Comparison of ENCODE assay signal across 1 cellular context in the genomic region with DNA sequence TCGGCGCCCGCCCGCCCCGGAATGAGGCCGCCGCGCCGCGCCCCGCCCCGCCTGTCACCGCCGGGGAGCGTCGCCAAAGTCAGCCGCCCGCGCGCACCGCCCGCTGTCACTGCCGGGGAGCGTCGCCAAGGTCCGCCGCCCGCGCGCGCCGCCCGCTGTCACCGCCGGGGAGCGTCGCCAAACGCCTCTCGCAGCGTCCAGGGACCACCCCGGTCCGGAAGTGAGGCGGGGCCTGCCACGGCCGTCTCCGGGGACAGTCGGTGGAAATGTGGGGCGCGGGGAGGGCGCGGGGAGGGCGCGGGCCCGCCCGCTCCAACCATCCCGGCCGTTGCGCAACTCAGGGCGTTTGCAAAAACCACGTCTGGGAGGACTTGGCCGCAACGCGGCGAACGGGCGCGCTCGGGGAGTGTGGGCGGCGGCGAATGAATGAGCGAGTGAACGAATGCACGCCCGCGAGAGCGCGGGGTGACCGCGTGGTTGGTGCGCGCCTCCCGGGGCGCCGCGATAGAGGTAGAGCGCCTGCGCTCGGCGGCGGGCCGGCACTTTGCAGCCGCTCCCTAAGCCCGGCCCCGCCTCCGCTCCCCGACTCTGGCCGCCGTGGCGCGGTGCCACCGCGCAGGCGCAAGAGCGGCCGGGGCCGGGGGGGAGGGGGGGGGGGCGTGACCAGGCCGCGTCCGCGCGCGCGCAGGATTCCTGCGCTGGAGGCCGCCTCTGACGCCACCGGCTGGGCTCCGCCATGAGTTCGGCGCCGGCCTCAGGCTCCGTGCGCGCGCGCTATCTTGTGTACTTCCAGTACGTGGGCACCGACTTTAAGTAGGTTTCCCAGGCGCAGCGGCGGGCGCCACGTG.
A peak's percentile ranks its signal among the peaks of the same experiment; 100 is the strongest.
TF ChIP-seq lines count a peak whose summit lies in the region.

Gene ACAP3 (minus strand): TSS at position 23 of the 848 bp plus-strand sequence. CDS start 115 bp downstream, outside the sequence.
Gene PUSL1 (plus strand): TSS at position 690 of the 848 bp plus-strand sequence. CDS start 47 bp downstream, at position 737.

TF ChIP-seq in GM12878, 131 proteins besides CTCF, POLR2A, EP300 and RAD21 (continued from another document):
- TF ChIP-seq ZBTB4 (CRISPR knock-in tag; IDR thresholded peaks at IDR 0.05) (no peak), SMAD1 (IDR thresholded peaks at IDR 0.05; ENCODE audit: low read depth, partially characterized antibody) (no peak), SREBF1 (IDR thresholded peaks at IDR 0.05; ENCODE audit: low read length) (no peak), MEF2A (IDR thresholded peaks at IDR 0.05; ENCODE audit: insufficient read depth, low read depth, low read length) (0 out of 2 replicates have a peak, but pooled peaks have one; percentile 31), NBN (IDR thresholded peaks at IDR 0.05) (peak; percentile 86), EGR1 (IDR thresholded peaks at IDR 0.05; ENCODE audit: borderline replicate concordance in 1 of 2, low read depth in 2 of 2, low read length in 2 of 2) (peak in 1 of 2 experiments; percentile 78; a peak in 2 of 3 replicates), ATF7 (IDR thresholded peaks at IDR 0.05; ENCODE audit: low read depth) (no peak), RELA (IDR thresholded peaks at IDR 0.05; ENCODE audit: borderline replicate concordance, partially characterized antibody) (no peak), TCF3 (IDR thresholded peaks at IDR 0.05; ENCODE audit: borderline replicate concordance, insufficient read depth, low read depth, low read length) (no peak), ZBTB33 (IDR thresholded peaks at IDR 0.05) (no peak), NR2F1 (conservative IDR thresholded peaks at IDR 0.05) (no peak), ASH2L (IDR thresholded peaks at IDR 0.05; ENCODE audit: borderline replicate concordance, low read depth) (no peak), KDM1A (IDR thresholded peaks at IDR 0.05; ENCODE audit: borderline replicate concordance) (no peak), RB1 (IDR thresholded peaks at IDR 0.05; ENCODE audit: borderline replicate concordance) (peak; percentile 77; the same call in 1 of the 2 replicates), JUND (IDR thresholded peaks at IDR 0.05; ENCODE audit: low read depth, low read length) (no peak), ZSCAN29 (IDR thresholded peaks at IDR 0.05) (no peak), FOXM1 (IDR thresholded peaks at IDR 0.05; ENCODE audit: low read depth, low read length) (no peak), TARDBP (IDR thresholded peaks at IDR 0.05; ENCODE audit: borderline replicate concordance) (0 out of 2 replicates have a peak, but pooled peaks have one; percentile 45), BHLHE40 (IDR thresholded peaks at IDR 0.05; ENCODE audit: borderline replicate concordance in 1 of 2, low read depth in 2 of 2, low read length in 1 of 2) (peak; percentile 6 to 76; a peak in 1 of 4 replicates), SUPT20H (IDR thresholded peaks at IDR 0.05; ENCODE audit: borderline replicate concordance, control insufficient read depth, low read depth, low read length) (peak; percentile 37; the same call in 1 of the 2 replicates), KLF5 (IDR thresholded peaks at IDR 0.05; ENCODE audit: partially characterized antibody) (peak; percentile 53), E2F8 (IDR thresholded peaks at IDR 0.05; ENCODE audit: low read depth, partially characterized antibody) (no peak), EZH2 (IDR thresholded peaks at IDR 0.05; ENCODE audit: borderline replicate concordance, control insufficient read depth, low read depth, low read length) (no peak), EED (IDR thresholded peaks at IDR 0.05; ENCODE audit: low read depth) (no peak), MTA2 (IDR thresholded peaks at IDR 0.05; ENCODE audit: low read depth) (no peak)
- TF ChIP-seq, protein P1, sequence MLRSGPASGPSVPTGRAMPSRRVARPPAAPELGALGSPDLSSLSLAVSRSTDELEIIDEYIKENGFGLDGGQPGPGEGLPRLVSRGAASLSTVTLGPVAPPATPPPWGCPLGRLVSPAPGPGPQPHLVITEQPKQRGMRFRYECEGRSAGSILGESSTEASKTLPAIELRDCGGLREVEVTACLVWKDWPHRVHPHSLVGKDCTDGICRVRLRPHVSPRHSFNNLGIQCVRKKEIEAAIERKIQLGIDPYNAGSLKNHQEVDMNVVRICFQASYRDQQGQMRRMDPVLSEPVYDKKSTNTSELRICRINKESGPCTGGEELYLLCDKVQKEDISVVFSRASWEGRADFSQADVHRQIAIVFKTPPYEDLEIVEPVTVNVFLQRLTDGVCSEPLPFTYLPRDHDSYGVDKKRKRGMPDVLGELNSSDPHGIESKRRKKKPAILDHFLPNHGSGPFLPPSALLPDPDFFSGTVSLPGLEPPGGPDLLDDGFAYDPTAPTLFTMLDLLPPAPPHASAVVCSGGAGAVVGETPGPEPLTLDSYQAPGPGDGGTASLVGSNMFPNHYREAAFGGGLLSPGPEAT (IDR thresholded peaks at IDR 0.05; ENCODE audit: low read depth) = peak; percentile 76; the same call in 1 of the 2 replicates
- TF ChIP-seq, protein P2, sequence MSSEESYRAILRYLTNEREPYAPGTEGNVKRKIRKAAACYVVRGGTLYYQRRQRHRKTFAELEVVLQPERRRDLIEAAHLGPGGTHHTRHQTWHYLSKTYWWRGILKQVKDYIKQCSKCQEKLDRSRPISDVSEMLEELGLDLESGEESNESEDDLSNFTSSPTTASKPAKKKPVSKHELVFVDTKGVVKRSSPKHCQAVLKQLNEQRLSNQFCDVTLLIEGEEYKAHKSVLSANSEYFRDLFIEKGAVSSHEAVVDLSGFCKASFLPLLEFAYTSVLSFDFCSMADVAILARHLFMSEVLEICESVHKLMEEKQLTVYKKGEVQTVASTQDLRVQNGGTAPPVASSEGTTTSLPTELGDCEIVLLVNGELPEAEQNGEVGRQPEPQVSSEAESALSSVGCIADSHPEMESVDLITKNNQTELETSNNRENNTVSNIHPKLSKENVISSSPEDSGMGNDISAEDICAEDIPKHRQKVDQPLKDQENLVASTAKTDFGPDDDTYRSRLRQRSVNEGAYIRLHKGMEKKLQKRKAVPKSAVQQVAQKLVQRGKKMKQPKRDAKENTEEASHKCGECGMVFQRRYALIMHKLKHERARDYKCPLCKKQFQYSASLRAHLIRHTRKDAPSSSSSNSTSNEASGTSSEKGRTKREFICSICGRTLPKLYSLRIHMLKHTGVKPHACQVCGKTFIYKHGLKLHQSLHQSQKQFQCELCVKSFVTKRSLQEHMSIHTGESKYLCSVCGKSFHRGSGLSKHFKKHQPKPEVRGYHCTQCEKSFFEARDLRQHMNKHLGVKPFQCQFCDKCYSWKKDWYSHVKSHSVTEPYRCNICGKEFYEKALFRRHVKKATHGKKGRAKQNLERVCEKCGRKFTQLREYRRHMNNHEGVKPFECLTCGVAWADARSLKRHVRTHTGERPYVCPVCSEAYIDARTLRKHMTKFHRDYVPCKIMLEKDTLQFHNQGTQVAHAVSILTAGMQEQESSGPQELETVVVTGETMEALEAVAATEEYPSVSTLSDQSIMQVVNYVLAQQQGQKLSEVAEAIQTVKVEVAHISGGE (CRISPR knock-in tag; IDR thresholded peaks at IDR 0.05) = no peak
- TF ChIP-seq, protein P3, sequence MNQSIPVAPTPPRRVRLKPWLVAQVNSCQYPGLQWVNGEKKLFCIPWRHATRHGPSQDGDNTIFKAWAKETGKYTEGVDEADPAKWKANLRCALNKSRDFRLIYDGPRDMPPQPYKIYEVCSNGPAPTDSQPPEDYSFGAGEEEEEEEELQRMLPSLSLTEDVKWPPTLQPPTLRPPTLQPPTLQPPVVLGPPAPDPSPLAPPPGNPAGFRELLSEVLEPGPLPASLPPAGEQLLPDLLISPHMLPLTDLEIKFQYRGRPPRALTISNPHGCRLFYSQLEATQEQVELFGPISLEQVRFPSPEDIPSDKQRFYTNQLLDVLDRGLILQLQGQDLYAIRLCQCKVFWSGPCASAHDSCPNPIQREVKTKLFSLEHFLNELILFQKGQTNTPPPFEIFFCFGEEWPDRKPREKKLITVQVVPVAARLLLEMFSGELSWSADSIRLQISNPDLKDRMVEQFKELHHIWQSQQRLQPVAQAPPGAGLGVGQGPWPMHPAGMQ (IDR thresholded peaks at IDR 0.05; ENCODE audit: borderline replicate concordance) = no peak
- TF ChIP-seq, protein P4, sequence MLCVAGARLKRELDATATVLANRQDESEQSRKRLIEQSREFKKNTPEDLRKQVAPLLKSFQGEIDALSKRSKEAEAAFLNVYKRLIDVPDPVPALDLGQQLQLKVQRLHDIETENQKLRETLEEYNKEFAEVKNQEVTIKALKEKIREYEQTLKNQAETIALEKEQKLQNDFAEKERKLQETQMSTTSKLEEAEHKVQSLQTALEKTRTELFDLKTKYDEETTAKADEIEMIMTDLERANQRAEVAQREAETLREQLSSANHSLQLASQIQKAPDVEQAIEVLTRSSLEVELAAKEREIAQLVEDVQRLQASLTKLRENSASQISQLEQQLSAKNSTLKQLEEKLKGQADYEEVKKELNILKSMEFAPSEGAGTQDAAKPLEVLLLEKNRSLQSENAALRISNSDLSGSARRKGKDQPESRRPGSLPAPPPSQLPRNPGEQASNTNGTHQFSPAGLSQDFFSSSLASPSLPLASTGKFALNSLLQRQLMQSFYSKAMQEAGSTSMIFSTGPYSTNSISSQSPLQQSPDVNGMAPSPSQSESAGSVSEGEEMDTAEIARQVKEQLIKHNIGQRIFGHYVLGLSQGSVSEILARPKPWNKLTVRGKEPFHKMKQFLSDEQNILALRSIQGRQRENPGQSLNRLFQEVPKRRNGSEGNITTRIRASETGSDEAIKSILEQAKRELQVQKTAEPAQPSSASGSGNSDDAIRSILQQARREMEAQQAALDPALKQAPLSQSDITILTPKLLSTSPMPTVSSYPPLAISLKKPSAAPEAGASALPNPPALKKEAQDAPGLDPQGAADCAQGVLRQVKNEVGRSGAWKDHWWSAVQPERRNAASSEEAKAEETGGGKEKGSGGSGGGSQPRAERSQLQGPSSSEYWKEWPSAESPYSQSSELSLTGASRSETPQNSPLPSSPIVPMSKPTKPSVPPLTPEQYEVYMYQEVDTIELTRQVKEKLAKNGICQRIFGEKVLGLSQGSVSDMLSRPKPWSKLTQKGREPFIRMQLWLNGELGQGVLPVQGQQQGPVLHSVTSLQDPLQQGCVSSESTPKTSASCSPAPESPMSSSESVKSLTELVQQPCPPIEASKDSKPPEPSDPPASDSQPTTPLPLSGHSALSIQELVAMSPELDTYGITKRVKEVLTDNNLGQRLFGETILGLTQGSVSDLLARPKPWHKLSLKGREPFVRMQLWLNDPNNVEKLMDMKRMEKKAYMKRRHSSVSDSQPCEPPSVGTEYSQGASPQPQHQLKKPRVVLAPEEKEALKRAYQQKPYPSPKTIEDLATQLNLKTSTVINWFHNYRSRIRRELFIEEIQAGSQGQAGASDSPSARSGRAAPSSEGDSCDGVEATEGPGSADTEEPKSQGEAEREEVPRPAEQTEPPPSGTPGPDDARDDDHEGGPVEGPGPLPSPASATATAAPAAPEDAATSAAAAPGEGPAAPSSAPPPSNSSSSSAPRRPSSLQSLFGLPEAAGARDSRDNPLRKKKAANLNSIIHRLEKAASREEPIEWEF (IDR thresholded peaks at IDR 0.05; ENCODE audit: insufficient replicate concordance, low read depth, low read length) = no peak
